In the genomic region with DNA sequence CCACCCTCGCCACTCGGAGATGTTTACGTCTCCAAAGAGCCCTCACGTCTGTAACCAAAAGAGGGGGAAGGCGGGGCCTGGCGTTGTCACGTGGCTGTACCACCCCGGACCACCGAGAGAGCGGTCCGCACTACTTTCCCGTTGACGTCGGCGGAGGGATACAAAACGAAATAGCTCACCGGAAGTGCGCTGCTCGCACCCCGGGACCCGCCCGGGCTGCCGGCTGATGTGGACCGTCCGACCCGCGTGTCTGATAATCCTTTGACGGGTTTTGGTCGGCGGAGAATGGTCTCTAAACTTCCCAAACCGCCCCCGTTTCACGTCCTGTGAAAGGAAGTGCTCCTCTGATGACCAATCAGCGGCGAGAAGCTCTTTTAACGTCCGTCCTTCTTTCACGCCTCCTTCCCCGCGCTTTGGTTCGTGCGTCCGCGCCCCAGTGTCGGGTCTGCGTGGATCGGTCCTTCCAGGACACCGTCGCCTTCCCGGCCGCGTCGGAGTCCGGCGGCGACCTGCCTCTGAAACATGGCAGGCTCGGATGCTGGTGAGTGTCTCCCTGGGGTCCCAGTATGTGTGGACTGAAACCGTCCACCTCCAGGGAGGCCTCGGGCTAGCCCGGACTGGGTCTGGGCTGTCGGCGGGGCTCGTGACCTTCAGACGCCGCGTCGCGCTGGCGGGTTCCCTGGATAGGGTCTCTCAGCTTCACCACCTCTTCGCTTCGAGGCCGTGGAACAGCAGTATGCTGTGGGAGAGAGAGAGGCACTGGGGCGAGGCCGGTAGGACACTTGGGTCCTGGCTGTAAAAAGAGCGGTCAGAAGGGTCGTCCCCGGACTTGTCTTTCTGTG, we compare ENCODE assay signal across 8 cellular contexts. TPM values are rescaled to one million over a fixed set of nuclear protein-coding genes. Genes with fewer than 3 reads are reported as not detected.
DNase-seq lines count a peak whose midpoint lies in the region; ATAC-seq and TF ChIP-seq lines count a peak whose summit lies in the region.

A gene with protein sequence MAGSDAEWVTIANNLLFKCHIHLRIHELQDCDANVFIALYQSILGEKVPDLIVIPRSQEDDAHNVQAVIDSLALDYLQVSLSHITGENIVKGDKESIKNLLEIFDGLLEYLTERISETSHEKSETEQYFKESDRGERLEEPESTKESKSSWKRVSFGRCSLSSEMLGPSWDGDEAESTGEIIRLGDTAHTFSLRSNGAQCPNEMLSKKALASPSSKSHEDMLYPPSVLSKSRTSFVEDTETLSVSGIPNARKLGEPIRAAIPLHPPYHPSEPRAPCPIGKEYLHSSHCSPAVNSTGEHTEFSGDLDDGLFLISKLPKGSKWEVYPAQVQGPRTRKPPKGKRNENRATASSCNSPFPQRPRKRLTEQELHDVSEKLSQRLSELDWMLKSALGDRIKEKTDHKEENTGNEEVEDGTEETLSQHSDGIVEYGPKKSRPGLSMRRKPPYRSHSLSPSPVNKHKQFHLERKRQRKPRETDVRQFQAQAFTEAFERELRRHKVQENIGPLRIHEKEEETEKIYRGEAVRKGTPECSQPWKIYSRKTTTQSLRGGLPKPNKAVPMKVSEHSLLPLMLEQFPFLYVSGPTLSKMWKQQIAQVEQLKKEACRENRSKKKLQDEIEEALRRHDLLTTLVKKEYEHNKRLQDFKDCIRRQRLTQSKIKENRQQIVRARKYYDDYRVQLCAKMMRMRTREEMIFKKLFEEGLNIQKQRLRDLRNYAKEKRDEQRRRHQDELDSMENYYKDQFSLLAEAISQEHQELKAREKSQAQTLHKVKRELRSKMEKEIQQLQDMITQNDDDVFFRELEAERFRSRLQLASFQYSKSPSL (plus strand): TSS at position 402 of the 842 bp plus-strand sequence. CDS start 121 bp downstream, at position 523.

- peaks cover 72% of the 10 kb centered on the region for H3K79me2 ChIP-seq in SU-DHL-6 (ENCODE audit: insufficient read depth, low read length)

- peak within 1 kb of the TSS; percentile 100 for H3K27ac Mint-ChIP-seq in activated naive CD8-positive, alpha-beta T cell treated with anti-CD3 and anti-CD28 coated beads, Interleukin-2, amount 10 ng/mL, durations not matched to agents 7 days and 5 days

- ATAC-seq in HG02642 (IDR thresholded peaks at IDR 0.05; ENCODE audit: poor library complexity, unreplicated experiment): peak; percentile 66
- peak; percentile 67 for ATAC-seq in activated naive CD8-positive, alpha-beta T cell treated with anti-CD3 and anti-CD28 coated beads, Interleukin-2, amount 10 ng/mL, durations not matched to agents 7 days and 5 days (ENCODE audit: low read depth)
- peak; percentile 84 for ATAC-seq in Right ventricle myocardium superior (ENCODE audit: poor library complexity)
- peak; percentile 88 to 93 for ATAC-seq in upper lobe of left lung (ENCODE audit: low FRiP score in 2 of 2)

- H3K4me1 ChIP-seq in upper lobe of left lung: peaks cover 35 to 50% (median 44%) of the 10 kb centered on the region in 4 donors

- peak within 1 kb of the TSS; percentile 100 for H3K9ac ChIP-seq in SU-DHL-6 (ENCODE audit: low read length)

- H3K27me3 ChIP-seq in SU-DHL-6 (ENCODE audit: low read length): no peaks in the 10 kb centered on the region
- no peaks in the 10 kb centered on the region for H3K27me3 ChIP-seq in upper lobe of left lung

- TF ChIP-seq EP300 in upper lobe of left lung (IDR thresholded peaks at IDR 0.05): peak in 1 of 4 donors; percentile 23

- peak within 1 kb of the TSS; percentile 100 for H3K4me3 ChIP-seq in SU-DHL-6 (ENCODE audit: insufficient read depth, low read length, poor library complexity, severe bottlenecking)
- H3K4me3 ChIP-seq in upper lobe of left lung: peak within 1 kb of the TSS; percentile 66 to 95 (median 78)

- DNase-seq in NCI-H1417 (lab: John Stamatoyannopoulos, UW) (peak; percentile 96 to 99 (median 99)), Right ventricle myocardium superior (peak; percentile 96), posterior cingulate gyrus (peak; percentile 87 to 99 (median 93)), upper lobe of left lung (peak; percentile 93 to 95)
- DNase-seq in activated naive CD8-positive, alpha-beta T cell treated with anti-CD3 and anti-CD28 coated beads, Interleukin-2, amount 10 ng/mL, durations not matched to agents 7 days and 5 days: peak; percentile 94

- H3K9me3 ChIP-seq in SU-DHL-6 (ENCODE audit: insufficient read depth, low read length): no peaks in the 10 kb centered on the region
- no peaks in the 10 kb centered on the region for H3K9me3 ChIP-seq in upper lobe of left lung

- H3K9me3 Mint-ChIP-seq in activated naive CD8-positive, alpha-beta T cell treated with anti-CD3 and anti-CD28 coated beads, Interleukin-2, amount 10 ng/mL, durations not matched to agents 7 days and 5 days: no peaks in the 10 kb centered on the region

- 0% methylated on average over 39 to 61 of the region's 77 CpGs for WGBS in upper lobe of left lung, 2 donors

- intact Hi-C loops in Right ventricle myocardium superior (cut with DNase I): no loop called here
- intact Hi-C loops in posterior cingulate gyrus (cut with DNase I): loop anchor here (5.0 kb wide), 1 partner anchor 156 kb away; a partner anchor contains a TSS

- no peaks in the 10 kb centered on the region for H3K9me2 ChIP-seq in SU-DHL-6 (replicated peaks; ENCODE audit: insufficient read depth, low read length)

- peak within 1 kb of the TSS; percentile 76 for H2AFZ ChIP-seq in SU-DHL-6 (ENCODE audit: low read depth, low read length, severe bottlenecking)

- H3K27ac ChIP-seq in SU-DHL-6 (ENCODE audit: low read depth, low read length) (peak within 1 kb of the TSS; percentile 95), upper lobe of left lung (peak within 1 kb of the TSS; percentile 99 to 100 (median 100))

- POLR2A ChIA-PET in activated naive CD8-positive, alpha-beta T cell treated with anti-CD3 and anti-CD28 coated beads, Interleukin-2, amount 10 ng/mL, durations not matched to agents 7 days and 5 days (lab: Charles Lee): interaction anchor here (0.6 to 4.2 kb wide), 27 partner anchors 10 to 808 kb away, joined by 3 to 179 read pairs (median 9); a partner anchor contains a TSS

- H3K36me3 Mint-ChIP-seq in activated naive CD8-positive, alpha-beta T cell treated with anti-CD3 and anti-CD28 coated beads, Interleukin-2, amount 10 ng/mL, durations not matched to agents 7 days and 5 days: peaks cover 50% of the 10 kb centered on the region

- no peaks in the 10 kb centered on the region for H3K27me3 Mint-ChIP-seq in activated naive CD8-positive, alpha-beta T cell treated with anti-CD3 and anti-CD28 coated beads, Interleukin-2, amount 10 ng/mL, durations not matched to agents 7 days and 5 days

- H3K4me3 Mint-ChIP-seq in activated naive CD8-positive, alpha-beta T cell treated with anti-CD3 and anti-CD28 coated beads, Interleukin-2, amount 10 ng/mL, durations not matched to agents 7 days and 5 days: peak within 1 kb of the TSS; percentile 98

- H4K20me1 ChIP-seq in SU-DHL-6 (ENCODE audit: low read depth, low read length): peaks cover 43% of the 10 kb centered on the region

- peaks cover 43% of the 10 kb centered on the region for H3K36me3 ChIP-seq in SU-DHL-6 (ENCODE audit: low read length)
- H3K36me3 ChIP-seq in upper lobe of left lung: peaks cover 38 to 55% (median 50%) of the 10 kb centered on the region in 4 donors

- H3F3A ChIP-seq in SU-DHL-6 (ENCODE audit: insufficient read depth): peaks cover 39% of the 10 kb centered on the region

- TF ChIP-seq POLR2A in GM10847 (IDR thresholded peaks at IDR 0.05; ENCODE audit: extremely low read depth, insufficient read length) (peak; percentile 69), upper lobe of left lung (IDR thresholded peaks at IDR 0.05) (peak; percentile 64 to 87 (median 86))

- H3K4me1 Mint-ChIP-seq in activated naive CD8-positive, alpha-beta T cell treated with anti-CD3 and anti-CD28 coated beads, Interleukin-2, amount 10 ng/mL, durations not matched to agents 7 days and 5 days: peaks cover 42% of the 10 kb centered on the region

- no peak for TF ChIP-seq CTCF in SU-DHL-6 (IDR thresholded peaks at IDR 0.05; ENCODE audit: insufficient read depth, low read length, poor library complexity, severe bottlenecking)
- TF ChIP-seq CTCF in upper lobe of left lung (IDR thresholded peaks at IDR 0.05): peak in 1 of 6 experiments; percentile 25

- peak within 1 kb of the TSS; percentile 92 for H3K4me2 ChIP-seq in SU-DHL-6 (ENCODE audit: low read depth, low read length, poor library complexity, severe bottlenecking)

RNA-seq across cellular contexts. Expression of the gene that starts here (rescaled TPM):
- total RNA-seq in activated naive CD8-positive, alpha-beta T cell treated with anti-CD3 and anti-CD28 coated beads, Interleukin-2, amount 10 ng/mL, durations not matched to agents 7 days and 5 days: 10 to 100 TPM; 71.0 to 71.7 TPM
- total RNA-seq in Right ventricle myocardium superior: 11.2 TPM
- total RNA-seq in upper lobe of left lung: 100 to 1,000 TPM in 1 of 6 donors, 10 to 100 TPM in 5; 24.3 to 168 (median 35.7) TPM

Comparison
In these comparisons a context has a peak if more than half of its experiments do, and no peak if none do; other contexts are left out.
1. Peak in every context shown above with its lines: DNase-seq, ATAC-seq, H3K4me3 ChIP-seq and H3K27ac ChIP-seq.